19 cellular contexts compared by ENCODE assay signal in genomic region chr12:109822416-109822815, GRCh38. TPM values are rescaled to one million over a fixed set of nuclear protein-coding genes. Genes with fewer than 3 reads are reported as not detected.
"Had no signal": no experiment of that assay in that cellular context is flagged by ENCODE, and none has a peak within 500 bp of the region (broad histone marks: within the 10 kb centered on the region; RNA-seq: fewer than 3 reads in every experiment).

No MANE protein-coding gene starts in this region.

- H3K27me3 ChIP-seq: ovary, uterus had no signal

- ATAC-seq: stimulated activated memory B cell treated with anti-CD40 and anti-IgM and Interleukin-4, amounts not matched to agents 10 μg/mL and 1 μg/mL and 100 μg/mL, for 72 hours; T-cell had no signal

- H3K4me3 ChIP-seq: gastrocnemius medialis, heart left ventricle, lower lobe of right lung, ovary, tibial artery, uterus had no signal

- H3K27ac ChIP-seq: gastrocnemius medialis, heart left ventricle, lower lobe of right lung, ovary, tibial artery, uterus had no signal

- H3K4me1 ChIP-seq: lower lobe of right lung, uterus had no signal

- DNase-seq: activated CD4-positive, alpha-beta T cell treated with anti-CD3 and anti-CD28 coated beads, Interleukin-2, amount 50 U/mL, for 48 hours; activated effector memory CD4-positive, alpha-beta T cell treated with Interleukin-2 at 50 U/mL for 16 hours; activated T-cell treated with anti-CD3 and anti-CD28 coated beads, Interleukin-2, amount 50 U/mL, for 24 hours; cortex of kidney; effector memory CD4-positive, alpha-beta T cell; gastrocnemius medialis; immature natural killer cell; left cardiac atrium; lower lobe of right lung; ovary; stimulated activated CD4-positive, alpha-beta T cell treated with anti-CD3 and anti-CD28 coated beads, Interleukin-12 subunit alpha, Interleukin-12 subunit beta, amount 100 ng/mL, for 4 hours; stimulated activated CD4-positive, alpha-beta T cell treated with anti-CD3 and anti-CD28 coated beads, Interleukin-2, amount 100 ng/mL, for 24 hours; T-cell; T-helper 9 cell; tibial artery; uterus had no signal

- H3K9me3 ChIP-seq: gastrocnemius medialis, heart left ventricle, lower lobe of right lung, ovary, tibial artery, uterus had no signal

- H3K36me3 ChIP-seq: gastrocnemius medialis, heart left ventricle, lower lobe of right lung, ovary, tibial artery, uterus had no signal

RNA-seq across cellular contexts. Expression of gene TRPV4, which starts 10.8 kb away (rescaled TPM):
- polyA plus RNA-seq: immature natural killer cell, neural cell had no signal
